In the genomic region with DNA sequence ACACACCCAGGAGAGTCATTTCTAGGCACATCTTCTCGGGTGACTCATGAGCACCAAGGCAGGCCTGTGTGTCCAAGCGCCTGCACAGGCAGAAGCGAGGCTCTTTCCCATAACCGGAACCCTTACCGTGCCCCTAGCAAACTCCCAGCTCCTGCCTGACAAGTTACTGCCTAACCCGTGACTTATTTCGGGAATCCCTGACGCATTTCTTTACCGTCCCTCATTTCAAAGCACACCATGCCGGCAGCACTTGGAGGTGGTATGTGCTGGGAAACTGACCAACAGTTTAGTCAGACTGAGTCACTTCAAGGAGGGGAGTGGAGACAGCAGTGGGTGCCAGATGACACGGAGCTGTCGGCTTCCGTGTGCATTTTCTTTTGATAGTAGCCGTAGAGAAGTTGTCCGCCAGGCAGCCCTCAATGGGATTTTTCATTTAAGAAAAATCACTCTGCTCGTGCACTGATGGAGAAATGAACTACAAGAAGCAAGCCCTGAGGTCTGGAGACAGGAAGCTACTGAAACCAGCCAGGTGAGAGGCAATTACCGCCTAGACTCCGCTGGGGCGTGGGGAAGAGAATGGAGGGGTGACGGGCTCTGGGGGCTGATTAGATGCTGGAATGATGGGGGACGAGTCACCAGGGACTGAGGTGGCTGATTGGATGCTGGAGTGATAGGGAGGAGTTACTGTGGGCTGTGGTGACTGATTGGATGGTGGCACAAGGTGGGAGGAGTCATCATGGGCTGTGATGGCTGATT, we compare ENCODE assay signal across 9 cellular contexts. TPM values are rescaled to one million over a fixed set of nuclear protein-coding genes. Genes with fewer than 3 reads are reported as not detected.
A peak's percentile ranks its signal among the peaks of the same experiment; 100 is the strongest.
DNase-seq lines count a peak whose midpoint lies in the region; ATAC-seq and TF ChIP-seq lines count a peak whose summit lies in the region.
"Had no signal": no experiment of that assay in that cellular context is flagged by ENCODE, and none has a peak within 500 bp of the region (broad histone marks: within the 10 kb centered on the region; RNA-seq: fewer than 3 reads in every experiment).

No MANE protein-coding gene starts in this region.

- H3K27me3 ChIP-seq in tibial artery, result no peaks in the 10 kb centered on the region

- no peaks in the 10 kb centered on the region for H3K36me3 ChIP-seq in tibial artery

- peak overlapping the region; percentile 79 to 86 for H3K27ac ChIP-seq in tibial artery
- H3K27ac ChIP-seq: parathyroid adenoma had no signal

- intact Hi-C loops in tibial artery (cut with DNase I; ENCODE audit: low total_unique reads), result loop anchor here (10.0 kb wide), 1 partner anchor 138 kb away; a partner anchor contains a TSS

- ATAC-seq in GM19397 (IDR thresholded peaks at IDR 0.05; ENCODE audit: unreplicated experiment), result no peak

- H3K4me3 ChIP-seq in astrocyte of the cerebellum (ENCODE audit: low read depth, low read length) (peak overlapping the region; percentile 42), tibial artery (peak overlapping the region; percentile 39 to 45)

- TF ChIP-seq CTCF in astrocyte of the cerebellum (IDR thresholded peaks at IDR 0.05; ENCODE audit: low read depth, low read length, missing control alignments), result no peak
- TF ChIP-seq CTCF in tibial artery (IDR thresholded peaks at IDR 0.05), result peak in 1 of 2 experiments; percentile 11

- in situ Hi-C loops in astrocyte of the cerebellum (cut with HindIII; ENCODE audit: low sequenced_read_pairs), result no loop called here

- H3K9me3 ChIP-seq in tibial artery, result no peaks in the 10 kb centered on the region

- DNase-seq in HT1080 (ENCODE audit: low read depth), result peak; percentile 100
- DNase-seq in astrocyte of the cerebellum (ENCODE audit: low read depth), result peak; percentile 100
- peak; percentile 89 for DNase-seq in iPS-NIHi11 (ENCODE audit: low spot score)
- DNase-seq in tibial artery, result peak; percentile 82 to 93
- DNase-seq in midbrain (lab: John Stamatoyannopoulos, UW), result no peak
- DNase-seq in stimulated activated CD4-positive, alpha-beta T cell treated with anti-CD3 and anti-CD28 coated beads, Interleukin-1b, Interleukin-23, amount 100 ng/mL, for 48 hours, result no peak
- no peak for DNase-seq in activated T-cell treated with anti-CD3 and anti-CD28 coated beads, Interleukin-2, amount 50 U/mL, for 1 hour

- peaks cover 0 to 34% (median 17%) of the 10 kb centered on the region in 4 donors for H3K4me1 ChIP-seq in tibial artery
- H3K4me1 ChIP-seq: parathyroid adenoma had no signal

RNA-seq across cellular contexts. Expression of a gene that starts 17.2 kb away (rescaled TPM):
- 16.1 and 16.7 TPM in 2 replicates for total RNA-seq in HT1080 (2014; rRNA removed; shearing (Covaris generic))
- 11.4 and 12.4 TPM in 2 replicates for polyA plus RNA-seq in HT1080 (2015; cell fraction: cytosol; rRNA removed)
- 16.2 and 22.3 TPM in 2 replicates for polyA plus RNA-seq in HT1080 (2015; cell fraction: nucleus; rRNA removed)

Comparison
In these comparisons a context has a peak if more than half of its experiments do, and no peak if none do; other contexts are left out.
1. DNase-seq: peak in HT1080 (single experiment), astrocyte of the cerebellum (single experiment), iPS-NIHi11 (single experiment) and tibial artery (2 of 2); none in midbrain (single experiment), stimulated activated CD4-positive, alpha-beta T cell treated with anti-CD3 and anti-CD28 coated beads, Interleukin-1b, Interleukin-23, amount 100 ng/mL, for 48 hours (single experiment) and activated T-cell treated with anti-CD3 and anti-CD28 coated beads, Interleukin-2, amount 50 U/mL, for 1 hour (single experiment).